In genomic region chr4:78691971-78692814, GRCh38 we compare ENCODE assay signal across 9 cellular contexts.
A peak's percentile ranks its signal among the peaks of the same experiment; 100 is the strongest.
DNase-seq lines count a peak whose midpoint lies in the region; ATAC-seq and TF ChIP-seq lines count a peak whose summit lies in the region.
"Had no signal": no experiment of that assay in that cellular context is flagged by ENCODE, and none has a peak within 500 bp of the region (broad histone marks: within the 10 kb centered on the region; RNA-seq: fewer than 3 reads in every experiment).

No MANE protein-coding gene starts in this region.

- CTCF ChIA-PET in CD4-positive, alpha-beta T cell (lab: Charles Lee): no interaction called here

- H3K4me3 Mint-ChIP-seq in CD4-positive, alpha-beta T cell: no peak overlapping the region

- H3K4me1 ChIP-seq in cardiac muscle cell (ENCODE audit: low read depth) (peaks cover 35% of the 10 kb centered on the region), uterus (no peaks in the 10 kb centered on the region)

- peak; percentile 32 for ATAC-seq in CD4-positive, alpha-beta T cell (ENCODE audit: poor library complexity)
- peak; percentile 85 for ATAC-seq in GM21390 (IDR thresholded peaks at IDR 0.05; ENCODE audit: unreplicated experiment)
- ATAC-seq in GM21825 (IDR thresholded peaks at IDR 0.05; ENCODE audit: unreplicated experiment): no peak

- H3K4me1 Mint-ChIP-seq in CD4-positive, alpha-beta T cell (ENCODE audit: low read depth): no peaks in the 10 kb centered on the region

- intact Hi-C loops in CD4-positive, alpha-beta T cell (cut with DNase I, micrococcal nuclease): no loop called here
- intact Hi-C loops in uterus (cut with DNase I; ENCODE audit: low total_unique reads): no loop called here

- no peak for TF ChIP-seq POLR2A in uterus (IDR thresholded peaks at IDR 0.05)

- no peaks in the 10 kb centered on the region for H3K27me3 Mint-ChIP-seq in CD4-positive, alpha-beta T cell

- no peaks in the 10 kb centered on the region for H3K27me3 ChIP-seq in CD4-positive, alpha-beta T cell (ENCODE audit: control insufficient read depth, insufficient read depth, low read length)
- H3K27me3 ChIP-seq in cardiac muscle cell (no peaks in the 10 kb centered on the region), uterus (no peaks in the 10 kb centered on the region)
- H3K27me3 ChIP-seq: spleen had no signal

- POLR2A ChIA-PET in CD4-positive, alpha-beta T cell (lab: Charles Lee): no interaction called here

- H3K9me3 ChIP-seq in CD4-positive, alpha-beta T cell (ENCODE audit: control insufficient read depth, low read length): no peaks in the 10 kb centered on the region
- H3K9me3 ChIP-seq in cardiac muscle cell (ENCODE audit: low read depth): no peaks in the 10 kb centered on the region
- H3K9me3 ChIP-seq in uterus: no peaks in the 10 kb centered on the region
- H3K9me3 ChIP-seq: spleen had no signal

- no peak overlapping the region for H3K4me3 ChIP-seq in cardiac muscle cell
- no peak overlapping the region for H3K4me3 ChIP-seq in uterus
- no peak overlapping the region for H3K4me3 ChIP-seq in coronary artery
- H3K4me3 ChIP-seq: spleen had no signal

- H3K27ac Mint-ChIP-seq in CD4-positive, alpha-beta T cell: no peak overlapping the region

- no peak for DNase-seq in CD4-positive, alpha-beta T cell
- DNase-seq in NAMALWA (ENCODE audit: low spot score) (peak; percentile 7), cardiac muscle cell (ENCODE audit: low read depth in 1 of 2, low spot score in 1 of 2) (peak; percentile 19 to 64), uterus (no peak), coronary artery (ENCODE audit: low spot score) (no peak), CD1c-positive myeloid dendritic cell (ENCODE audit: extremely low spot score) (no peak)
- DNase-seq: spleen had no signal

- no peaks in the 10 kb centered on the region for H3K36me3 ChIP-seq in cardiac muscle cell
- H3K36me3 ChIP-seq in uterus: no peaks in the 10 kb centered on the region
- H3K36me3 ChIP-seq: spleen had no signal

- TF ChIP-seq CTCF in CD4-positive, alpha-beta T cell (IDR thresholded peaks at IDR 0.05): no peak
- TF ChIP-seq CTCF in cardiac muscle cell (IDR thresholded peaks at IDR 0.05; ENCODE audit: low read depth, low read length): no peak
- TF ChIP-seq CTCF in uterus (IDR thresholded peaks at IDR 0.05): no peak
- TF ChIP-seq CTCF in coronary artery (IDR thresholded peaks at IDR 0.05): no peak

- H3K36me3 Mint-ChIP-seq in CD4-positive, alpha-beta T cell (ENCODE audit: low read depth): no peaks in the 10 kb centered on the region

- H3K27ac ChIP-seq in CD4-positive, alpha-beta T cell (ENCODE audit: low read depth, low read length): no peak overlapping the region
- H3K27ac ChIP-seq in cardiac muscle cell (peak overlapping the region; percentile 41), uterus (no peak overlapping the region), coronary artery (no peak overlapping the region)

- H3K9me3 Mint-ChIP-seq in CD4-positive, alpha-beta T cell: no peaks in the 10 kb centered on the region

Comparison
In these comparisons a context has a peak if more than half of its experiments do, and no peak if none do; other contexts are left out.
1. DNase-seq: peak in NAMALWA (single experiment) and cardiac muscle cell (2 of 2); none in CD4-positive, alpha-beta T cell (0 of 10), uterus (0 of 2), coronary artery (single experiment) and CD1c-positive myeloid dendritic cell (single experiment).